ENCODE assay signal across 7 cellular contexts in genomic region chr4:53518807-53519206, GRCh38.
"Had no signal": no experiment of that assay in that cellular context is flagged by ENCODE, and none has a peak within 500 bp of the region (broad histone marks: within the 10 kb centered on the region; RNA-seq: fewer than 3 reads in every experiment).

No MANE protein-coding gene starts in this region.

- H3K27ac ChIP-seq: GM23248, HL-60 had no signal

- H3K9ac ChIP-seq: GM23248 had no signal

- H2AFZ ChIP-seq: GM23248 had no signal

- ATAC-seq: HepG2, K562 had no signal

- H3K4me3 ChIP-seq: GM23248, K562 had no signal

- DNase-seq: GM23248, GOT3, H9, HCEC 1CT had no signal
